ENCODE assay signal across 17 cellular contexts in the genomic region with DNA sequence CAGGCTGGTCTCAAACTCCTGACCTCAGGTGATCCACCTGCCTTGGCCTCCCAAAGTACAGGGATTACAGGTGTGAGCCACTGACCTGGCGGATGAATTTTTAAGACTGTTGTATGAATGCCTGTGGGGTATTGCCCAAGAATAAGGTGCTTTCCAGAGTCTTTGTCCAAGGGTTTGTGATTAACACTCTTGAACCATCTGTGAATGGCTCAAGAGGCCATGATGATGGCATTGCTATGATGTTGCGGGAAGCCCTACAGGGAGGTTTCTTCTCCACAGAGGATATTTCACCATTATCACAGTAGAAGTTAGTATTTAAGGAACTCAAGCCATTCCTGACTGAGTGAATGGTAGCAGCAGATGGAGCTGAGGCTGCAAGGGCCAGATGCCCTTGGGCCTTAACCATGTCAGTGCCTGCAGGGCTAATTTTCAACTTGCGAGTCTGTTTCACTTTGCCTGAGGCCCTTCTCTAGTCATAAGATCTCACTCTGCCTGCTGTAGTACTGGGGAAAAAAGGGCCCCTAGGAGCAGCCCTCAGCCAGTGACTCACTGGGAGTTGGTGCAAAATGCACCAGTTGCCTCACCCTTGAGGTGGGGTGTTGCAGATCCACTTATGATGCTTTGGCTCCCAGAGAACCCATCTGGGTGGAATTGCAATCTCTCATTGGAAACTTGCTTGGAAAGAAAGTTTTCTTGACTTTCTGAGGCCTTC.
DNase-seq lines count a peak whose midpoint lies in the region; ATAC-seq, FAIRE-seq and TF ChIP-seq lines count a peak whose summit lies in the region.
"Had no signal": no experiment of that assay in that cellular context is flagged by ENCODE, and none has a peak within 500 bp of the region (broad histone marks: within the 10 kb centered on the region; RNA-seq: fewer than 3 reads in every experiment).

No MANE protein-coding gene starts in this region.

- 78% methylated on average over 3 of the region's 3 CpGs for WGBS in A549 (ENCODE audit: missing lambda C conversion rate)

- TF ChIP-seq RAD21 in A549 (conservative IDR thresholded peaks at IDR 0.05 in 1 of 2, IDR thresholded peaks at IDR 0.05 in 1 of 2), result no peak

- intact Hi-C loops in vagina (cut with DNase I), result no loop called here

- no peak for FAIRE-seq in A549 (lab: Jason Lieb, UNC)
- FAIRE-seq in H54 (lab: Jason Lieb, UNC), result peak; percentile 83
- FAIRE-seq: TTC549 had no signal

- H3K9me3 ChIP-seq in A549 (no peaks in the 10 kb centered on the region), SJCRH30 (replicated peaks) (no peaks in the 10 kb centered on the region), vagina (no peaks in the 10 kb centered on the region)
- H3K9me3 ChIP-seq: esophagus muscularis mucosa, psoas muscle had no signal

- no peak for TF ChIP-seq EP300 in A549 (IDR thresholded peaks at IDR 0.05)

- no peak for TF ChIP-seq CTCF in A549 (IDR thresholded peaks at IDR 0.05)
- TF ChIP-seq CTCF in fibroblast of pulmonary artery (IDR thresholded peaks at IDR 0.05; ENCODE audit: low read length, missing control alignments), result no peak
- no peak for TF ChIP-seq CTCF in vagina (IDR thresholded peaks at IDR 0.05)

- H3K27me3 ChIP-seq in SJCRH30 (no peaks in the 10 kb centered on the region), vagina (no peaks in the 10 kb centered on the region)
- H3K27me3 ChIP-seq: esophagus muscularis mucosa had no signal

- CTCF ChIA-PET in A549 (lab: Yijun Ruan, JAX), result interaction anchor here (1.1 to 2.4 kb wide), 2 partner anchors 23 to 108 kb away, joined by 3 to 8 read pairs; partner anchors contain the start of gene FLRT2

- no peaks in the 10 kb centered on the region for H3K36me3 ChIP-seq in SJCRH30
- H3K36me3 ChIP-seq in vagina, result no peaks in the 10 kb centered on the region
- H3K36me3 ChIP-seq: esophagus muscularis mucosa had no signal

- no peak overlapping the region for H3K4me3 ChIP-seq in A549
- no peak overlapping the region for H3K4me3 ChIP-seq in SJCRH30
- no peak overlapping the region for H3K4me3 ChIP-seq in fibroblast of pulmonary artery (replicated peaks; ENCODE audit: low read depth, low read length)
- no peak overlapping the region for H3K4me3 ChIP-seq in vagina
- H3K4me3 ChIP-seq: esophagus muscularis mucosa, psoas muscle had no signal

- H3K4me1 ChIP-seq in A549 (peaks cover 21% of the 10 kb centered on the region), SJCRH30 (peaks cover 21% of the 10 kb centered on the region), vagina (no peaks in the 10 kb centered on the region)
- H3K4me1 ChIP-seq: esophagus muscularis mucosa, psoas muscle had no signal

- POLR2A ChIA-PET in A549 (lab: Yijun Ruan, JAX), result no interaction called here

- DNase-seq in A549 (ENCODE audit: low read depth in 1 of 2, low spot score in 1 of 2) (peak in 1 of 2 experiments; percentile 31), H54 (ENCODE audit: insufficient read length, low spot score) (no peak), SJCRH30 (peak; percentile 37 to 41), fibroblast of pulmonary artery (ENCODE audit: low read depth) (peak; percentile 69), vagina (ENCODE audit: extremely low spot score in 2 of 2) (no peak)
- DNase-seq: activated naive CD4-positive, alpha-beta T cell treated with anti-CD3 and anti-CD28 coated beads, Interleukin-2, amount 50 U/mL, for 16 hours; DMS79 treated with DMSO at 0.1 percent for 48 hours; NCI-H1105; psoas muscle; stimulated activated CD4-positive, alpha-beta T cell treated with anti-CD3 and anti-CD28 coated beads, Interleukin-2, amount 100 ng/mL, for 48 hours; stimulated activated naive B cell treated with anti-CD40 and anti-IgM and Interleukin-4, amounts not matched to agents 10 μg/mL and 1 μg/mL and 100 μg/mL, for 72 hours had no signal

- peak; percentile 54 to 55; a peak in 4 of 6 replicates for ATAC-seq in A549
- no peak for ATAC-seq in GM18861 (IDR thresholded peaks at IDR 0.05; ENCODE audit: unreplicated experiment)
- no peak for ATAC-seq in HG03139 (IDR thresholded peaks at IDR 0.05; ENCODE audit: unreplicated experiment)
- no peak for ATAC-seq in HG02840 (IDR thresholded peaks at IDR 0.05; ENCODE audit: low FRiP score, unreplicated experiment)
- ATAC-seq: Panc1; psoas muscle; stimulated activated naive B cell treated with anti-CD40 and anti-IgM and Interleukin-4, amounts not matched to agents 10 μg/mL and 1 μg/mL and 100 μg/mL, for 72 hours had no signal

- H3K4me2 ChIP-seq in A549, result no peak overlapping the region

- TF ChIP-seq POLR2A in A549 (IDR thresholded peaks at IDR 0.05; ENCODE audit: low read length), result no peak
- TF ChIP-seq POLR2A in H54 (IDR thresholded peaks at IDR 0.05; ENCODE audit: low read depth, low read length), result no peak
- TF ChIP-seq POLR2A in vagina (IDR thresholded peaks at IDR 0.05), result no peak

- H3K27ac ChIP-seq in A549 (peak overlapping the region in 1 of 2 experiments; percentile 36; a peak in 3 of 6 replicates), SJCRH30 (no peak overlapping the region), vagina (no peak overlapping the region)
- H3K27ac ChIP-seq: esophagus muscularis mucosa, psoas muscle had no signal

TF ChIP-seq in A549, 52 proteins besides CTCF, POLR2A, EP300 and RAD21:
- TF ChIP-seq MYC (IDR thresholded peaks at IDR 0.05; ENCODE audit: borderline replicate concordance, low read length) (no peak), FOSB (CRISPR knock-in tag; IDR thresholded peaks at IDR 0.05) (no peak), TFCP2L1 (CRISPR knock-in tag; IDR thresholded peaks at IDR 0.05) (no peak), CBX2 (IDR thresholded peaks at IDR 0.05; ENCODE audit: borderline replicate concordance, low read depth) (no peak), FOXS1 (CRISPR knock-in tag; IDR thresholded peaks at IDR 0.05) (no peak), BHLHE40 (IDR thresholded peaks at IDR 0.05; ENCODE audit: low read depth, low read length) (no peak), ESRRA (IDR thresholded peaks at IDR 0.05; ENCODE audit: borderline replicate concordance, low read length) (no peak)
- TF ChIP-seq, protein P1, sequence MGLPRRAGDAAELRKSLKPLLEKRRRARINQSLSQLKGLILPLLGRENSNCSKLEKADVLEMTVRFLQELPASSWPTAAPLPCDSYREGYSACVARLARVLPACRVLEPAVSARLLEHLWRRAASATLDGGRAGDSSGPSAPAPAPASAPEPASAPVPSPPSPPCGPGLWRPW (IDR thresholded peaks at IDR 0.05), result no peak
- TF ChIP-seq, protein P2, sequence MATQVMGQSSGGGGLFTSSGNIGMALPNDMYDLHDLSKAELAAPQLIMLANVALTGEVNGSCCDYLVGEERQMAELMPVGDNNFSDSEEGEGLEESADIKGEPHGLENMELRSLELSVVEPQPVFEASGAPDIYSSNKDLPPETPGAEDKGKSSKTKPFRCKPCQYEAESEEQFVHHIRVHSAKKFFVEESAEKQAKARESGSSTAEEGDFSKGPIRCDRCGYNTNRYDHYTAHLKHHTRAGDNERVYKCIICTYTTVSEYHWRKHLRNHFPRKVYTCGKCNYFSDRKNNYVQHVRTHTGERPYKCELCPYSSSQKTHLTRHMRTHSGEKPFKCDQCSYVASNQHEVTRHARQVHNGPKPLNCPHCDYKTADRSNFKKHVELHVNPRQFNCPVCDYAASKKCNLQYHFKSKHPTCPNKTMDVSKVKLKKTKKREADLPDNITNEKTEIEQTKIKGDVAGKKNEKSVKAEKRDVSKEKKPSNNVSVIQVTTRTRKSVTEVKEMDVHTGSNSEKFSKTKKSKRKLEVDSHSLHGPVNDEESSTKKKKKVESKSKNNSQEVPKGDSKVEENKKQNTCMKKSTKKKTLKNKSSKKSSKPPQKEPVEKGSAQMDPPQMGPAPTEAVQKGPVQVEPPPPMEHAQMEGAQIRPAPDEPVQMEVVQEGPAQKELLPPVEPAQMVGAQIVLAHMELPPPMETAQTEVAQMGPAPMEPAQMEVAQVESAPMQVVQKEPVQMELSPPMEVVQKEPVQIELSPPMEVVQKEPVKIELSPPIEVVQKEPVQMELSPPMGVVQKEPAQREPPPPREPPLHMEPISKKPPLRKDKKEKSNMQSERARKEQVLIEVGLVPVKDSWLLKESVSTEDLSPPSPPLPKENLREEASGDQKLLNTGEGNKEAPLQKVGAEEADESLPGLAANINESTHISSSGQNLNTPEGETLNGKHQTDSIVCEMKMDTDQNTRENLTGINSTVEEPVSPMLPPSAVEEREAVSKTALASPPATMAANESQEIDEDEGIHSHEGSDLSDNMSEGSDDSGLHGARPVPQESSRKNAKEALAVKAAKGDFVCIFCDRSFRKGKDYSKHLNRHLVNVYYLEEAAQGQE (IDR thresholded peaks at IDR 0.05), result no peak
- TF ChIP-seq, protein P3, sequence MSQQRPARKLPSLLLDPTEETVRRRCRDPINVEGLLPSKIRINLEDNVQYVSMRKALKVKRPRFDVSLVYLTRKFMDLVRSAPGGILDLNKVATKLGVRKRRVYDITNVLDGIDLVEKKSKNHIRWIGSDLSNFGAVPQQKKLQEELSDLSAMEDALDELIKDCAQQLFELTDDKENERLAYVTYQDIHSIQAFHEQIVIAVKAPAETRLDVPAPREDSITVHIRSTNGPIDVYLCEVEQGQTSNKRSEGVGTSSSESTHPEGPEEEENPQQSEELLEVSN (IDR thresholded peaks at IDR 0.05; ENCODE audit: borderline replicate concordance, low read depth), result no peak

Comparison
In these comparisons a context has a peak if more than half of its experiments do, and no peak if none do; other contexts are left out.
1. ATAC-seq: peak in A549 (2 of 2); none in GM18861 (single experiment), HG03139 (single experiment) and HG02840 (single experiment).
2. DNase-seq: peak in SJCRH30 (2 of 2) and fibroblast of pulmonary artery (single experiment); none in H54 (single experiment) and vagina (0 of 2).